1 cellular context compared by ENCODE assay signal in the genomic region with DNA sequence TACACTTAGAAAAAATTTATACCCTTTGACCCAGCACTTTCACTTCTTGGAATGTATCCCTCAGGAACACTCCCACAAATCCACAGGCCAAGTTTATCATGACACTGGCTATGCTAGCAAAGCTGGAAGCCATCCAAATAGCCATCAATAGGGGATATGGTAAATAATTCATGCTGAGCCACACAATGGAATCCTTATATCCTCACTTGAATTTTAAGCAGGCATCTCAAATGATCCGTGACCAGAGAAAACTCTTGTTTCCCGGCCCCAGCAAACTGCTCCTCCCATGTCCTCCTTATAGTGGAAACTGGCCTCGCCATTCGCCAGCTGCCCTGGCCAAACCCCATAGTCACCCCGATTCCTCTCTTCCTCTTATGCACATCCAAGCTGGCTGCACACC.
TF ChIP-seq lines count a peak whose summit lies in the region.

No MANE protein-coding gene starts in this region.

TF ChIP-seq in HEK293, 187 proteins besides CTCF, POLR2A, EP300 and RAD21 (continued from another document and continues in another):
- TF ChIP-seq, protein P1, sequence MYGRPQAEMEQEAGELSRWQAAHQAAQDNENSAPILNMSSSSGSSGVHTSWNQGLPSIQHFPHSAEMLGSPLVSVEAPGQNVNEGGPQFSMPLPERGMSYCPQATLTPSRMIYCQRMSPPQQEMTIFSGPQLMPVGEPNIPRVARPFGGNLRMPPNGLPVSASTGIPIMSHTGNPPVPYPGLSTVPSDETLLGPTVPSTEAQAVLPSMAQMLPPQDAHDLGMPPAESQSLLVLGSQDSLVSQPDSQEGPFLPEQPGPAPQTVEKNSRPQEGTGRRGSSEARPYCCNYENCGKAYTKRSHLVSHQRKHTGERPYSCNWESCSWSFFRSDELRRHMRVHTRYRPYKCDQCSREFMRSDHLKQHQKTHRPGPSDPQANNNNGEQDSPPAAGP (tag by site-specific recombination; IDR thresholded peaks at IDR 0.05), result peak; percentile 83
- TF ChIP-seq ZNF133 (tag by site-specific recombination; IDR thresholded peaks at IDR 0.05), result no peak
- TF ChIP-seq, protein P2, sequence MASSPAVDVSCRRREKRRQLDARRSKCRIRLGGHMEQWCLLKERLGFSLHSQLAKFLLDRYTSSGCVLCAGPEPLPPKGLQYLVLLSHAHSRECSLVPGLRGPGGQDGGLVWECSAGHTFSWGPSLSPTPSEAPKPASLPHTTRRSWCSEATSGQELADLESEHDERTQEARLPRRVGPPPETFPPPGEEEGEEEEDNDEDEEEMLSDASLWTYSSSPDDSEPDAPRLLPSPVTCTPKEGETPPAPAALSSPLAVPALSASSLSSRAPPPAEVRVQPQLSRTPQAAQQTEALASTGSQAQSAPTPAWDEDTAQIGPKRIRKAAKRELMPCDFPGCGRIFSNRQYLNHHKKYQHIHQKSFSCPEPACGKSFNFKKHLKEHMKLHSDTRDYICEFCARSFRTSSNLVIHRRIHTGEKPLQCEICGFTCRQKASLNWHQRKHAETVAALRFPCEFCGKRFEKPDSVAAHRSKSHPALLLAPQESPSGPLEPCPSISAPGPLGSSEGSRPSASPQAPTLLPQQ (tag by site-specific recombination; IDR thresholded peaks at IDR 0.05), result peak; percentile 92
- TF ChIP-seq, protein P3, sequence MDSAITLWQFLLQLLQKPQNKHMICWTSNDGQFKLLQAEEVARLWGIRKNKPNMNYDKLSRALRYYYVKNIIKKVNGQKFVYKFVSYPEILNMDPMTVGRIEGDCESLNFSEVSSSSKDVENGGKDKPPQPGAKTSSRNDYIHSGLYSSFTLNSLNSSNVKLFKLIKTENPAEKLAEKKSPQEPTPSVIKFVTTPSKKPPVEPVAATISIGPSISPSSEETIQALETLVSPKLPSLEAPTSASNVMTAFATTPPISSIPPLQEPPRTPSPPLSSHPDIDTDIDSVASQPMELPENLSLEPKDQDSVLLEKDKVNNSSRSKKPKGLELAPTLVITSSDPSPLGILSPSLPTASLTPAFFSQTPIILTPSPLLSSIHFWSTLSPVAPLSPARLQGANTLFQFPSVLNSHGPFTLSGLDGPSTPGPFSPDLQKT (IDR thresholded peaks at IDR 0.05; ENCODE audit: borderline replicate concordance, low read depth, low read length), result no peak
- peak; percentile 88; the same call in 1 of the 2 replicates for TF ChIP-seq ZSCAN23 (tag by site-specific recombination; IDR thresholded peaks at IDR 0.05)
- TF ChIP-seq, protein P4, sequence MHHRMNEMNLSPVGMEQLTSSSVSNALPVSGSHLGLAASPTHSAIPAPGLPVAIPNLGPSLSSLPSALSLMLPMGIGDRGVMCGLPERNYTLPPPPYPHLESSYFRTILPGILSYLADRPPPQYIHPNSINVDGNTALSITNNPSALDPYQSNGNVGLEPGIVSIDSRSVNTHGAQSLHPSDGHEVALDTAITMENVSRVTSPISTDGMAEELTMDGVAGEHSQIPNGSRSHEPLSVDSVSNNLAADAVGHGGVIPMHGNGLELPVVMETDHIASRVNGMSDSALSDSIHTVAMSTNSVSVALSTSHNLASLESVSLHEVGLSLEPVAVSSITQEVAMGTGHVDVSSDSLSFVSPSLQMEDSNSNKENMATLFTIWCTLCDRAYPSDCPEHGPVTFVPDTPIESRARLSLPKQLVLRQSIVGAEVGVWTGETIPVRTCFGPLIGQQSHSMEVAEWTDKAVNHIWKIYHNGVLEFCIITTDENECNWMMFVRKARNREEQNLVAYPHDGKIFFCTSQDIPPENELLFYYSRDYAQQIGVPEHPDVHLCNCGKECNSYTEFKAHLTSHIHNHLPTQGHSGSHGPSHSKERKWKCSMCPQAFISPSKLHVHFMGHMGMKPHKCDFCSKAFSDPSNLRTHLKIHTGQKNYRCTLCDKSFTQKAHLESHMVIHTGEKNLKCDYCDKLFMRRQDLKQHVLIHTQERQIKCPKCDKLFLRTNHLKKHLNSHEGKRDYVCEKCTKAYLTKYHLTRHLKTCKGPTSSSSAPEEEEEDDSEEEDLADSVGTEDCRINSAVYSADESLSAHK (tag by site-specific recombination; IDR thresholded peaks at IDR 0.05), result peak; percentile 96
- no peak for TF ChIP-seq ZNF37A (tag by site-specific recombination; IDR thresholded peaks at IDR 0.05)
- TF ChIP-seq ZNF214 (tag by site-specific recombination; IDR thresholded peaks at IDR 0.05; ENCODE audit: borderline replicate concordance), result no peak
- no peak for TF ChIP-seq HOXA7 (CRISPR knock-in tag; IDR thresholded peaks at IDR 0.05; ENCODE audit: borderline replicate concordance)
- TF ChIP-seq ZNF560 (tag by site-specific recombination; IDR thresholded peaks at IDR 0.05; ENCODE audit: borderline replicate concordance), result no peak
- TF ChIP-seq, protein P5, sequence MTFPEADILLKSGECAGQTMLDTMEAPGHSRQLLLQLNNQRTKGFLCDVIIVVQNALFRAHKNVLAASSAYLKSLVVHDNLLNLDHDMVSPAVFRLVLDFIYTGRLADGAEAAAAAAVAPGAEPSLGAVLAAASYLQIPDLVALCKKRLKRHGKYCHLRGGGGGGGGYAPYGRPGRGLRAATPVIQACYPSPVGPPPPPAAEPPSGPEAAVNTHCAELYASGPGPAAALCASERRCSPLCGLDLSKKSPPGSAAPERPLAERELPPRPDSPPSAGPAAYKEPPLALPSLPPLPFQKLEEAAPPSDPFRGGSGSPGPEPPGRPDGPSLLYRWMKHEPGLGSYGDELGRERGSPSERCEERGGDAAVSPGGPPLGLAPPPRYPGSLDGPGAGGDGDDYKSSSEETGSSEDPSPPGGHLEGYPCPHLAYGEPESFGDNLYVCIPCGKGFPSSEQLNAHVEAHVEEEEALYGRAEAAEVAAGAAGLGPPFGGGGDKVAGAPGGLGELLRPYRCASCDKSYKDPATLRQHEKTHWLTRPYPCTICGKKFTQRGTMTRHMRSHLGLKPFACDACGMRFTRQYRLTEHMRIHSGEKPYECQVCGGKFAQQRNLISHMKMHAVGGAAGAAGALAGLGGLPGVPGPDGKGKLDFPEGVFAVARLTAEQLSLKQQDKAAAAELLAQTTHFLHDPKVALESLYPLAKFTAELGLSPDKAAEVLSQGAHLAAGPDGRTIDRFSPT (tag by site-specific recombination; IDR thresholded peaks at IDR 0.05), result no peak
- TF ChIP-seq, protein P6, sequence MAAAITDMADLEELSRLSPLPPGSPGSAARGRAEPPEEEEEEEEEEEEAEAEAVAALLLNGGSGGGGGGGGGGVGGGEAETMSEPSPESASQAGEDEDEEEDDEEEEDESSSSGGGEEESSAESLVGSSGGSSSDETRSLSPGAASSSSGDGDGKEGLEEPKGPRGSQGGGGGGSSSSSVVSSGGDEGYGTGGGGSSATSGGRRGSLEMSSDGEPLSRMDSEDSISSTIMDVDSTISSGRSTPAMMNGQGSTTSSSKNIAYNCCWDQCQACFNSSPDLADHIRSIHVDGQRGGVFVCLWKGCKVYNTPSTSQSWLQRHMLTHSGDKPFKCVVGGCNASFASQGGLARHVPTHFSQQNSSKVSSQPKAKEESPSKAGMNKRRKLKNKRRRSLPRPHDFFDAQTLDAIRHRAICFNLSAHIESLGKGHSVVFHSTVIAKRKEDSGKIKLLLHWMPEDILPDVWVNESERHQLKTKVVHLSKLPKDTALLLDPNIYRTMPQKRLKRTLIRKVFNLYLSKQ (tag by site-specific recombination; IDR thresholded peaks at IDR 0.05; ENCODE audit: borderline replicate concordance), result no peak
- 0 out of 2 replicates have a peak, but pooled peaks have one; percentile 23 for TF ChIP-seq SP2 (tag by site-specific recombination; IDR thresholded peaks at IDR 0.05)
- peak; percentile 54; the same call in 1 of the 2 replicates for TF ChIP-seq ZNF76 (tag by site-specific recombination; IDR thresholded peaks at IDR 0.05; ENCODE audit: borderline replicate concordance, low read depth)
- TF ChIP-seq, protein P7, sequence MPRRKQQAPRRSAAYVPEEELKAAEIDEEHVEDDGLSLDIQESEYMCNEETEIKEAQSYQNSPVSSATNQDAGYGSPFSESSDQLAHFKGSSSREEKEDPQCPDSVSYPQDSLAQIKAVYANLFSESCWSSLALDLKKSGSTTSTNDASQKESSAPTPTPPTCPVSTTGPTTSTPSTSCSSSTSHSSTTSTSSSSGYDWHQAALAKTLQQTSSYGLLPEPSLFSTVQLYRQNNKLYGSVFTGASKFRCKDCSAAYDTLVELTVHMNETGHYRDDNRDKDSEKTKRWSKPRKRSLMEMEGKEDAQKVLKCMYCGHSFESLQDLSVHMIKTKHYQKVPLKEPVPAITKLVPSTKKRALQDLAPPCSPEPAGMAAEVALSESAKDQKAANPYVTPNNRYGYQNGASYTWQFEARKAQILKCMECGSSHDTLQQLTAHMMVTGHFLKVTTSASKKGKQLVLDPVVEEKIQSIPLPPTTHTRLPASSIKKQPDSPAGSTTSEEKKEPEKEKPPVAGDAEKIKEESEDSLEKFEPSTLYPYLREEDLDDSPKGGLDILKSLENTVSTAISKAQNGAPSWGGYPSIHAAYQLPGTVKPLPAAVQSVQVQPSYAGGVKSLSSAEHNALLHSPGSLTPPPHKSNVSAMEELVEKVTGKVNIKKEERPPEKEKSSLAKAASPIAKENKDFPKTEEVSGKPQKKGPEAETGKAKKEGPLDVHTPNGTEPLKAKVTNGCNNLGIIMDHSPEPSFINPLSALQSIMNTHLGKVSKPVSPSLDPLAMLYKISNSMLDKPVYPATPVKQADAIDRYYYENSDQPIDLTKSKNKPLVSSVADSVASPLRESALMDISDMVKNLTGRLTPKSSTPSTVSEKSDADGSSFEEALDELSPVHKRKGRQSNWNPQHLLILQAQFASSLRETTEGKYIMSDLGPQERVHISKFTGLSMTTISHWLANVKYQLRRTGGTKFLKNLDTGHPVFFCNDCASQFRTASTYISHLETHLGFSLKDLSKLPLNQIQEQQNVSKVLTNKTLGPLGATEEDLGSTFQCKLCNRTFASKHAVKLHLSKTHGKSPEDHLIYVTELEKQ (tag by site-specific recombination; IDR thresholded peaks at IDR 0.05; ENCODE audit: borderline replicate concordance), result peak; percentile 92; the same call in 1 of the 2 replicates
- no peak for TF ChIP-seq BCL11B (tag by site-specific recombination; IDR thresholded peaks at IDR 0.05; ENCODE audit: low read depth)
- peak; percentile 89 for TF ChIP-seq ZXDB (tag by site-specific recombination; IDR thresholded peaks at IDR 0.05)
- peak; percentile 16; the same call in 1 of the 2 replicates for TF ChIP-seq ZNF394 (tag by site-specific recombination; IDR thresholded peaks at IDR 0.05; ENCODE audit: borderline replicate concordance)
- TF ChIP-seq, protein P8, sequence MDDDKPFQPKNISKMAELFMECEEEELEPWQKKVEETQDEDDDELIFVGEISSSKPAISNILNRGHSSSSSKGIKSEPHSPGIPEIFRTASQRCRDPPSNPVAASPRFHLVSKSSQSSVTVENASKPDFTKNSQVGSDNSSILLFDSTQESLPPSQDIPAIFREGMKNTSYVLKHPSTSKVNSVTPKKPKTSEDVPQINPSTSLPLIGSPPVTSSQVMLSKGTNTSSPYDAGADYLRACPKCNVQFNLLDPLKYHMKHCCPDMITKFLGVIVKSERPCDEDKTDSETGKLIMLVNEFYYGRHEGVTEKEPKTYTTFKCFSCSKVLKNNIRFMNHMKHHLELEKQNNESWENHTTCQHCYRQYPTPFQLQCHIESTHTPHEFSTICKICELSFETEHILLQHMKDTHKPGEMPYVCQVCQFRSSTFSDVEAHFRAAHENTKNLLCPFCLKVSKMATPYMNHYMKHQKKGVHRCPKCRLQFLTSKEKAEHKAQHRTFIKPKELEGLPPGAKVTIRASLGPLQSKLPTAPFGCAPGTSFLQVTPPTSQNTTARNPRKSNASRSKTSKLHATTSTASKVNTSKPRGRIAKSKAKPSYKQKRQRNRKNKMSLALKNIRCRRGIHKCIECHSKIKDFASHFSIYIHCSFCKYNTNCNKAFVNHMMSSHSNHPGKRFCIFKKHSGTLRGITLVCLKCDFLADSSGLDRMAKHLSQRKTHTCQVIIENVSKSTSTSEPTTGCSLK (tag by site-specific recombination; IDR thresholded peaks at IDR 0.05), result no peak
- TF ChIP-seq KLF8 (tag by site-specific recombination; IDR thresholded peaks at IDR 0.05), result peak; percentile 92
- TF ChIP-seq, protein P9, sequence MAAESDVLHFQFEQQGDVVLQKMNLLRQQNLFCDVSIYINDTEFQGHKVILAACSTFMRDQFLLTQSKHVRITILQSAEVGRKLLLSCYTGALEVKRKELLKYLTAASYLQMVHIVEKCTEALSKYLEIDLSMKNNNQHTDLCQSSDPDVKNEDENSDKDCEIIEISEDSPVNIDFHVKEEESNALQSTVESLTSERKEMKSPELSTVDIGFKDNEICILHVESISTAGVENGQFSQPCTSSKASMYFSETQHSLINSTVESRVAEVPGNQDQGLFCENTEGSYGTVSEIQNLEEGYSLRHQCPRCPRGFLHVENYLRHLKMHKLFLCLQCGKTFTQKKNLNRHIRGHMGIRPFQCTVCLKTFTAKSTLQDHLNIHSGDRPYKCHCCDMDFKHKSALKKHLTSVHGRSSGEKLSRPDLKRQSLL (tag by site-specific recombination; IDR thresholded peaks at IDR 0.05), result peak; percentile 33; the same call in 1 of the 2 replicates
- peak; percentile 59; the same call in 1 of the 2 replicates for TF ChIP-seq KLF9 (tag by site-specific recombination; IDR thresholded peaks at IDR 0.05; ENCODE audit: low read depth)
- TF ChIP-seq, protein P10, sequence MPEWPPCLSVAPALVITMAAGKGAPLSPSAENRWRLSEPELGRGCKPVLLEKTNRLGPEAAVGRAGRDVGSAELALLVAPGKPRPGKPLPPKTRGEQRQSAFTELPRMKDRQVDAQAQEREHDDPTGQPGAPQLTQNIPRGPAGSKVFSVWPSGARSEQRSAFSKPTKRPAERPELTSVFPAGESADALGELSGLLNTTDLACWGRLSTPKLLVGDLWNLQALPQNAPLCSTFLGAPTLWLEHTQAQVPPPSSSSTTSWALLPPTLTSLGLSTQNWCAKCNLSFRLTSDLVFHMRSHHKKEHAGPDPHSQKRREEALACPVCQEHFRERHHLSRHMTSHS (tag by site-specific recombination; IDR thresholded peaks at IDR 0.05), result peak; percentile 82; the same call in 1 of the 2 replicates
- TF ChIP-seq, protein P11, sequence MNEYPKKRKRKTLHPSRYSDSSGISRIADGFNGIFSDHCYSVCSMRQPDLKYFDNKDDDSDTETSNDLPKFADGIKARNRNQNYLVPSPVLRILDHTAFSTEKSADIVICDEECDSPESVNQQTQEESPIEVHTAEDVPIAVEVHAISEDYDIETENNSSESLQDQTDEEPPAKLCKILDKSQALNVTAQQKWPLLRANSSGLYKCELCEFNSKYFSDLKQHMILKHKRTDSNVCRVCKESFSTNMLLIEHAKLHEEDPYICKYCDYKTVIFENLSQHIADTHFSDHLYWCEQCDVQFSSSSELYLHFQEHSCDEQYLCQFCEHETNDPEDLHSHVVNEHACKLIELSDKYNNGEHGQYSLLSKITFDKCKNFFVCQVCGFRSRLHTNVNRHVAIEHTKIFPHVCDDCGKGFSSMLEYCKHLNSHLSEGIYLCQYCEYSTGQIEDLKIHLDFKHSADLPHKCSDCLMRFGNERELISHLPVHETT (tag by site-specific recombination; IDR thresholded peaks at IDR 0.05), result peak; percentile 66
- no peak for TF ChIP-seq ZNF16 (tag by site-specific recombination; IDR thresholded peaks at IDR 0.05; ENCODE audit: low read depth)
- no peak for TF ChIP-seq ZNF621 (tag by site-specific recombination; IDR thresholded peaks at IDR 0.05)
- no peak for TF ChIP-seq ZNF521 (tag by site-specific recombination; IDR thresholded peaks at IDR 0.05)
- TF ChIP-seq TRIM28 (IDR thresholded peaks at IDR 0.05; ENCODE audit: borderline replicate concordance, low read length), result no peak
- no peak for TF ChIP-seq ZNF654 (tag by site-specific recombination; IDR thresholded peaks at IDR 0.05; ENCODE audit: low read depth)
- TF ChIP-seq, protein P12, sequence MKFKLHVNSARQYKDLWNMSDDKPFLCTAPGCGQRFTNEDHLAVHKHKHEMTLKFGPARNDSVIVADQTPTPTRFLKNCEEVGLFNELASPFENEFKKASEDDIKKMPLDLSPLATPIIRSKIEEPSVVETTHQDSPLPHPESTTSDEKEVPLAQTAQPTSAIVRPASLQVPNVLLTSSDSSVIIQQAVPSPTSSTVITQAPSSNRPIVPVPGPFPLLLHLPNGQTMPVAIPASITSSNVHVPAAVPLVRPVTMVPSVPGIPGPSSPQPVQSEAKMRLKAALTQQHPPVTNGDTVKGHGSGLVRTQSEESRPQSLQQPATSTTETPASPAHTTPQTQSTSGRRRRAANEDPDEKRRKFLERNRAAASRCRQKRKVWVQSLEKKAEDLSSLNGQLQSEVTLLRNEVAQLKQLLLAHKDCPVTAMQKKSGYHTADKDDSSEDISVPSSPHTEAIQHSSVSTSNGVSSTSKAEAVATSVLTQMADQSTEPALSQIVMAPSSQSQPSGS (tag by site-specific recombination; IDR thresholded peaks at IDR 0.05; ENCODE audit: low read depth), result no peak
